ENCODE assay signal across 8 cellular contexts in genomic region chr1:33152685-33153432, GRCh38. TPM values are rescaled to one million over a fixed set of nuclear protein-coding genes. Genes with fewer than 3 reads are reported as not detected.
DNase-seq lines count a peak whose midpoint lies in the region; ATAC-seq and TF ChIP-seq lines count a peak whose summit lies in the region.

No MANE protein-coding gene starts in this region.

- ATAC-seq in gastrocnemius medialis = peak; percentile 82 to 84
- no peak for ATAC-seq in GM21576 (IDR thresholded peaks at IDR 0.05; ENCODE audit: unreplicated experiment)
- ATAC-seq in GM18909 (IDR thresholded peaks at IDR 0.05; ENCODE audit: poor library complexity, unreplicated experiment) = no peak

- no peak overlapping the region for H3K14ac ChIP-seq in H9 (ENCODE audit: insufficient read depth, low read length)

- peak; percentile 96 for DNase-seq in H9
- DNase-seq in RPMI7951 (ENCODE audit: low read depth) = peak; percentile 50
- peak; percentile 56 to 92 (median 76) for DNase-seq in head of caudate nucleus
- peak; percentile 59 to 73 for DNase-seq in gastrocnemius medialis
- DNase-seq in spleen = no peak
- no peak for DNase-seq in transverse colon

- H2BK15ac ChIP-seq in H9 (ENCODE audit: low read depth, low read length) = no peak overlapping the region

- TF ChIP-seq CTCF in H9 (conservative IDR thresholded peaks at IDR 0.05) = no peak
- TF ChIP-seq CTCF in gastrocnemius medialis (IDR thresholded peaks at IDR 0.05 in 4 of 5, conservative IDR thresholded peaks at IDR 0.05 in 1 of 5) = no peak
- no peak for TF ChIP-seq CTCF in spleen (IDR thresholded peaks at IDR 0.05 in 8 of 11, conservative IDR thresholded peaks at IDR 0.05 in 3 of 11)
- no peak for TF ChIP-seq CTCF in transverse colon (IDR thresholded peaks at IDR 0.05)

- H2BK120ac ChIP-seq in H9 (ENCODE audit: low read depth, low read length, poor library complexity, severe bottlenecking) = no peak overlapping the region

- no peak overlapping the region for H3K4me2 ChIP-seq in H9 (ENCODE audit: insufficient read depth, insufficient read length, low read length)

- H2BK20ac ChIP-seq in H9 (ENCODE audit: low read depth, low read length, poor library complexity, severe bottlenecking) = peak overlapping the region; percentile 85

- in situ Hi-C loops in gastrocnemius medialis (cut with MboI; ENCODE audit: low sequenced_read_pairs in 4 of 4) = no loop called here
- in situ Hi-C loops in transverse colon (cut with MboI; ENCODE audit: low pct_ligation_motif_present in 1 of 4, low pct_unique_long_range_greater_than_20kb in 1 of 4, low sequenced_read_pairs in 3 of 4) = no loop called here

- H3K4me3 Mint-ChIP-seq in H9 = peak overlapping the region; percentile 4 to 67; a peak in 2 of 5 replicates

- no peaks in the 10 kb centered on the region for H3K9me3 ChIP-seq in H9 (ENCODE audit: control insufficient read depth, low read depth, low read length)
- no peaks in the 10 kb centered on the region for H3K9me3 ChIP-seq in gastrocnemius medialis
- no peaks in the 10 kb centered on the region for H3K9me3 ChIP-seq in spleen
- no peaks in the 10 kb centered on the region for H3K9me3 ChIP-seq in transverse colon

- H2AFZ ChIP-seq in H9 (ENCODE audit: low read length) = no peak overlapping the region

- H3K36me3 ChIP-seq in gastrocnemius medialis (no peaks in the 10 kb centered on the region), spleen (peaks cover 0 to 56% (median 4%) of the 10 kb centered on the region in 6 donors), transverse colon (no peaks in the 10 kb centered on the region)

- intact Hi-C loops in head of caudate nucleus (cut with DNase I) (no loop called here), gastrocnemius medialis (cut with DNase I; ENCODE audit: low total_unique reads) (no loop called here), spleen (cut with DNase I; ENCODE audit: low total_unique reads) (no loop called here), transverse colon (cut with DNase I; ENCODE audit: low total_unique reads) (no loop called here)

- H3K79me2 ChIP-seq in H9 (ENCODE audit: insufficient read depth, low read length) = no peaks in the 10 kb centered on the region

- no peak overlapping the region for H3K18ac ChIP-seq in H9 (ENCODE audit: insufficient read length, low read depth, low read length)

- no peak overlapping the region for H4K91ac ChIP-seq in H9 (ENCODE audit: insufficient read length, low read depth, low read length)

- no peak overlapping the region for H3T11ph ChIP-seq in H9 (ENCODE audit: low read length)

- H3K27me3 ChIP-seq in H9 (ENCODE audit: insufficient read depth, low read length) (no peaks in the 10 kb centered on the region), gastrocnemius medialis (no peaks in the 10 kb centered on the region), spleen (replicated peaks in 1 of 7) (no peaks in the 10 kb centered on the region), transverse colon (no peaks in the 10 kb centered on the region)

- peaks cover 9% of the 10 kb centered on the region; the same call in 1 of the 2 replicates for H3K4me1 ChIP-seq in H9 (ENCODE audit: insufficient read depth, low read length)
- peaks cover 11 to 24% of the 10 kb centered on the region in 2 donors for H3K4me1 ChIP-seq in gastrocnemius medialis
- peaks cover 0 to 29% (median 13%) of the 10 kb centered on the region in 6 donors for H3K4me1 ChIP-seq in spleen
- peaks cover 0 to 10% (median 0%) of the 10 kb centered on the region in 4 donors for H3K4me1 ChIP-seq in transverse colon

- peaks cover 0 to 18% (median 10%) of the 10 kb centered on the region in 3 experiments; a peak in 5 of 7 replicates for H3K36me3 Mint-ChIP-seq in H9 (ENCODE audit: insufficient read depth in 1 of 3, low read depth in 3 of 3)

- no peaks in the 10 kb centered on the region for H4K20me1 ChIP-seq in H9 (ENCODE audit: control insufficient read depth, insufficient read depth, insufficient read length)

- H4K5ac ChIP-seq in H9 (ENCODE audit: insufficient read length, low read depth, low read length) = no peak overlapping the region

- no peak overlapping the region for H3K9ac ChIP-seq in H9 (ENCODE audit: extremely low read depth, insufficient read length, low read length)

- no peak overlapping the region for H2BK5ac ChIP-seq in H9 (ENCODE audit: insufficient read length, low read length)

- no peak overlapping the region for H2BK12ac ChIP-seq in H9 (ENCODE audit: insufficient read length, low read depth, low read length)

- H4K8ac ChIP-seq in H9 (replicated peaks; ENCODE audit: insufficient read length, low read depth, low read length) = no peak overlapping the region

- H3K27me3 Mint-ChIP-seq in H9 (ENCODE audit: low read depth) = no peaks in the 10 kb centered on the region; the same call in 1 of the 2 replicates

- peaks cover 46 to 50% of the 10 kb centered on the region in 2 experiments for H3K4me1 Mint-ChIP-seq in H9

- H3K9me3 Mint-ChIP-seq in H9 = no peaks in the 10 kb centered on the region

- H2AK5ac ChIP-seq in H9 (ENCODE audit: insufficient read length, low read length) = no peak overlapping the region

- TF ChIP-seq POLR2A in gastrocnemius medialis (IDR thresholded peaks at IDR 0.05) (no peak), spleen (IDR thresholded peaks at IDR 0.05) (no peak), transverse colon (IDR thresholded peaks at IDR 0.05) (no peak)

- no peaks in the 10 kb centered on the region for H3K23me2 ChIP-seq in H9 (ENCODE audit: insufficient read length, low read depth, low read length, poor library complexity, severe bottlenecking)

- H3K27ac Mint-ChIP-seq in H9 = peak overlapping the region; percentile 95 to 98 (median 97)

- no peak overlapping the region for H3K56ac ChIP-seq in H9 (ENCODE audit: insufficient read length, low read depth, low read length)

- no peak for TF ChIP-seq EP300 in transverse colon (IDR thresholded peaks at IDR 0.05; ENCODE audit: low read depth)

- H3K4me3 ChIP-seq in gastrocnemius medialis = no peak overlapping the region
- no peak overlapping the region for H3K4me3 ChIP-seq in spleen
- H3K4me3 ChIP-seq in transverse colon = no peak overlapping the region

- H3K27ac ChIP-seq in H9 (ENCODE audit: insufficient read length, low read depth, low read length) = peak overlapping the region; percentile 16
- H3K27ac ChIP-seq in gastrocnemius medialis = peak overlapping the region; percentile 66 to 77 (median 70)
- H3K27ac ChIP-seq in spleen = peak overlapping the region in 3 of 8 donors; percentile 11 to 47 (median 19)
- H3K27ac ChIP-seq in transverse colon = no peak overlapping the region

- H3K4ac ChIP-seq in H9 (ENCODE audit: low read depth, low read length) = no peak overlapping the region

- no peaks in the 10 kb centered on the region for H3K79me1 ChIP-seq in H9 (ENCODE audit: insufficient read depth, low read depth, low read length, poor library complexity, severe bottlenecking)

- WGBS in H9 (ENCODE audit: extremely low coverage, insufficient read length, low lambda C conversion rate) = no CpG with 5 or more reads among the region's 2 CpGs
- WGBS in spleen, 5 donors = 52 to 100% (median 90%) methylated on average over 2 of the region's 2 CpGs
- 56 to 81% methylated on average over 1 to 2 of the region's 2 CpGs for WGBS in transverse colon (ENCODE audit: low coverage in 1 of 2), 2 donors

- no peak overlapping the region for H3K23ac ChIP-seq in H9 (ENCODE audit: insufficient read length, low read depth, low read length)

RNA-seq across cellular contexts. Expression of gene TRIM62, which starts 29.0 kb away (rescaled TPM):
- 6.9 and 7.3 TPM in 2 replicates for total RNA-seq in H9 (2021)
- total RNA-seq in RPMI7951 (2014; rRNA removed; shearing (Covaris generic)) = 5.6 and 6.2 TPM in 2 replicates
- 10 to 100 TPM in 1 of 4 donors, 1 to 10 TPM in 3; 3.3 to 10.8 (median 7.4) TPM for total RNA-seq in gastrocnemius medialis
- 10 to 100 TPM in 4 of 7 donors, 1 to 10 TPM in 3; 8.0 to 16.1 (median 10.2) TPM for total RNA-seq in spleen
- polyA plus RNA-seq in spleen = 1 to 10 TPM; 2.5 to 3.9 (median 3.7) TPM
- total RNA-seq in transverse colon = 10 to 100 TPM in 1 of 4 donors, 1 to 10 TPM in 3; 4.6 to 52.0 (median 5.8) TPM

Comparison
In these comparisons a context has a peak if more than half of its experiments do, and no peak if none do; other contexts are left out.
1. DNase-seq: peak in H9 (single experiment), RPMI7951 (single experiment), head of caudate nucleus (42 of 42) and gastrocnemius medialis (2 of 2); none in spleen (single experiment) and transverse colon (single experiment).
2. H3K27ac ChIP-seq: peak in H9 (single experiment) and gastrocnemius medialis (4 of 4); none in transverse colon (0 of 4).
3. ATAC-seq: peak in gastrocnemius medialis (2 of 2); none in GM21576 (single experiment) and GM18909 (single experiment).